23 cellular contexts compared by ENCODE assay signal in genomic region chr1:219239518-219239917, GRCh38.
DNase-seq lines count a peak whose midpoint lies in the region; ATAC-seq, FAIRE-seq and TF ChIP-seq lines count a peak whose summit lies in the region.
"Had no signal": no experiment of that assay in that cellular context is flagged by ENCODE, and none has a peak within 500 bp of the region (broad histone marks: within the 10 kb centered on the region; RNA-seq: fewer than 3 reads in every experiment).

No MANE protein-coding gene starts in this region.

- TF ChIP-seq RAD21 in SK-N-SH (IDR thresholded peaks at IDR 0.05; ENCODE audit: low read length), result no peak

- H3K27ac ChIP-seq in SK-N-SH (ENCODE audit: low read depth in 2 of 2, low read length in 1 of 2), result peak overlapping the region in 1 of 2 experiments; percentile 43; a peak in 1 of 4 replicates
- H3K27ac ChIP-seq: 22Rv1, GM23248 had no signal

- H3K9me3 ChIP-seq in SK-N-SH (no peaks in the 10 kb centered on the region), adipocyte (ENCODE audit: control insufficient read depth, low read length) (no peaks in the 10 kb centered on the region)
- H3K9me3 ChIP-seq: Caco-2 had no signal

- POLR2A ChIA-PET in SK-N-SH (lab: Yijun Ruan, JAX), result no interaction called here

- FAIRE-seq in frontal cortex (lab: Jason Lieb, UNC), result no peak
- FAIRE-seq: A204.1, GM19239, H1 had no signal

- no peak overlapping the region for H3K4me3 ChIP-seq in SK-N-SH (ENCODE audit: low read depth in 2 of 2, low read length in 1 of 2)
- no peak overlapping the region for H3K4me3 ChIP-seq in adipocyte (ENCODE audit: low read length)
- no peak overlapping the region for H3K4me3 ChIP-seq in retinal pigment epithelial cell (ENCODE audit: low read length)
- H3K4me3 ChIP-seq: GM12878, GM23248 had no signal

- no peaks in the 10 kb centered on the region for H4K20me1 ChIP-seq in SK-N-SH (ENCODE audit: insufficient read depth)

- no peak overlapping the region for H3K4me2 ChIP-seq in SK-N-SH

- TF ChIP-seq EP300 in SK-N-SH (IDR thresholded peaks at IDR 0.05; ENCODE audit: borderline replicate concordance in 1 of 2, low read depth in 1 of 2, low read length in 1 of 2), result no peak

- peaks cover 0 to 8% of the 10 kb centered on the region in 2 experiments; a peak in 2 of 4 replicates for H3K4me1 ChIP-seq in SK-N-SH (ENCODE audit: control insufficient read depth in 1 of 2, insufficient read depth in 2 of 2, low read depth in 1 of 2, low read length in 1 of 2)
- H3K4me1 ChIP-seq in adipocyte (ENCODE audit: control insufficient read depth, insufficient read depth, low read length), result no peaks in the 10 kb centered on the region
- H3K4me1 ChIP-seq: Caco-2 had no signal

- ATAC-seq in SK-N-SH treated with all-trans-retinoic acid at 6 μM for 48 hours (peak; percentile 78), HG03095 (IDR thresholded peaks at IDR 0.05; ENCODE audit: unreplicated experiment) (no peak)
- ATAC-seq: GM12878 had no signal

- no peaks in the 10 kb centered on the region for H3K27me3 ChIP-seq in SK-N-SH (ENCODE audit: insufficient read depth)
- no peaks in the 10 kb centered on the region for H3K27me3 ChIP-seq in adipocyte (replicated peaks; ENCODE audit: control insufficient read depth, insufficient read depth, low read length)

- no peak for TF ChIP-seq CTCF in SK-N-SH (IDR thresholded peaks at IDR 0.05)
- no peak for TF ChIP-seq CTCF in retinal pigment epithelial cell (conservative IDR thresholded peaks at IDR 0.05; ENCODE audit: low read depth, low read length)

- CTCF ChIA-PET in SK-N-SH (lab: Yijun Ruan, JAX), result interaction anchor here (1.1 kb wide), 1 partner anchor 24 kb away, joined by 3 read pairs; no protein-coding TSS in a partner anchor

- no peak overlapping the region for H3K9ac ChIP-seq in SK-N-SH
- no peak overlapping the region for H3K9ac ChIP-seq in adipocyte (ENCODE audit: low read length)
- H3K9ac ChIP-seq: GM23248 had no signal

- H3K36me3 ChIP-seq in SK-N-SH (replicated peaks in 1 of 2; ENCODE audit: control insufficient read depth in 1 of 2, insufficient read depth in 2 of 2, low read length in 1 of 2), result no peaks in the 10 kb centered on the region
- no peaks in the 10 kb centered on the region for H3K36me3 ChIP-seq in adipocyte (ENCODE audit: control insufficient read depth, insufficient read depth, low read length, severe bottlenecking)

- no peaks in the 10 kb centered on the region for H3F3A ChIP-seq in SK-N-SH (replicated peaks; ENCODE audit: insufficient read depth)

- no peak overlapping the region for H2AFZ ChIP-seq in SK-N-SH (ENCODE audit: low read depth)
- H2AFZ ChIP-seq: GM23248 had no signal

- DNase-seq in SK-N-SH (no peak), adipocyte (ENCODE audit: low read depth) (peak; percentile 7), fibroblast of peridontal ligament (ENCODE audit: extremely low read depth) (peak; percentile 30), retinal pigment epithelial cell (ENCODE audit: low read depth) (peak; percentile 55), frontal cortex (ENCODE audit: low spot score in 2 of 2) (no peak)
- DNase-seq in stimulated activated CD8-positive, alpha-beta memory T cell treated with anti-CD3 and anti-CD28 coated beads, Interleukin-4, amount 100 ng/mL, for 48 hours, result no peak
- DNase-seq: C1 segment of cervical spinal cord; Caco-2; CD4-positive, alpha-beta memory T cell; DMS153; DND-41; EL; GDM1; GM23248; H7; HCEC 1CT had no signal

- WGBS in SK-N-SH (ENCODE audit: low lambda C conversion rate), result 95% methylated on average over 2 of the region's 2 CpGs

- no peaks in the 10 kb centered on the region for H3K9me2 ChIP-seq in SK-N-SH

- no peaks in the 10 kb centered on the region for H3K79me2 ChIP-seq in SK-N-SH (ENCODE audit: insufficient read depth)

TF ChIP-seq in SK-N-SH treated with all-trans-retinoic acid at 6 μM for 48 hours, 23 proteins besides CTCF, POLR2A, EP300 and RAD21:
- TF ChIP-seq ZNF565 (CRISPR knock-in tag; conservative IDR thresholded peaks at IDR 0.05; ENCODE audit: low read depth) (no peak), ISL1 (CRISPR knock-in tag; IDR thresholded peaks at IDR 0.05) (peak; percentile 86)

TF ChIP-seq in SK-N-SH, 30 proteins besides CTCF, POLR2A, EP300 and RAD21:
- TF ChIP-seq GABPA (IDR thresholded peaks at IDR 0.05; ENCODE audit: low read depth) (no peak), TEAD4 (IDR thresholded peaks at IDR 0.05; ENCODE audit: borderline replicate concordance, insufficient read depth) (no peak), USF2 (IDR thresholded peaks at IDR 0.05; ENCODE audit: borderline replicate concordance, low read depth, low read length) (no peak), FOSL2 (IDR thresholded peaks at IDR 0.05; ENCODE audit: borderline replicate concordance, low read depth) (no peak), CHD2 (IDR thresholded peaks at IDR 0.05; ENCODE audit: low read length, partially characterized antibody) (no peak), RCOR1 (IDR thresholded peaks at IDR 0.05; ENCODE audit: low read length) (no peak), FOXJ3 (CRISPR knock-in tag; IDR thresholded peaks at IDR 0.05) (no peak)
TF ChIP-seq in SK-N-SH: peak in this region for 0.

Comparison
In these comparisons a context has a peak if more than half of its experiments do, and no peak if none do; other contexts are left out.
1. DNase-seq: peak in adipocyte (single experiment), fibroblast of peridontal ligament (single experiment) and retinal pigment epithelial cell (single experiment); none in SK-N-SH (single experiment), stimulated activated CD8-positive, alpha-beta memory T cell treated with anti-CD3 and anti-CD28 coated beads, Interleukin-4, amount 100 ng/mL, for 48 hours (single experiment) and frontal cortex (0 of 2).